18 cellular contexts compared by ENCODE assay signal in genomic region chr15:93973287-93973686, GRCh38.
"Had no signal": no experiment of that assay in that cellular context is flagged by ENCODE, and none has a peak within 500 bp of the region (broad histone marks: within the 10 kb centered on the region; RNA-seq: fewer than 3 reads in every experiment).

No MANE protein-coding gene starts in this region.

- H3K36me3 Mint-ChIP-seq: activated naive CD4-positive, alpha-beta T cell treated with anti-CD3 and anti-CD28 coated beads, Interleukin-2, amount 50 U/mL, for 24 hours; memory B cell; naive thymus-derived CD8-positive, alpha-beta T cell had no signal

- DNase-seq: activated CD4-positive, alpha-beta T cell treated with anti-CD3 and anti-CD28 coated beads, Interleukin-2, amount 50 U/mL, for 4 hours; activated CD4-positive, CD25-positive, alpha-beta regulatory T cell treated with anti-CD3 and anti-CD28 coated beads, Interleukin-2, amount 50 U/mL, for 72 hours; activated gamma-delta T cell; cerebellar nuclear complex; effector CD4-positive, alpha-beta T cell; hypothalamus; left lung; naive thymus-derived CD8-positive, alpha-beta T cell; nucleus accumbens; retina; upper lobe of right lung had no signal

- H3K27ac ChIP-seq: adrenal gland, breast epithelium, left lung, skin epidermis, upper lobe of right lung had no signal

- H3K9me3 Mint-ChIP-seq: activated naive CD4-positive, alpha-beta T cell treated with anti-CD3 and anti-CD28 coated beads, Interleukin-2, amount 50 U/mL, for 24 hours; memory B cell; naive thymus-derived CD8-positive, alpha-beta T cell; stimulated activated naive CD8-positive, alpha-beta T cell treated with anti-CD3 and anti-CD28 coated beads, Interleukin-15, Interleukin-2, amounts not matched to agents 100 ng/mL and 50 ng/mL, for 24 hours had no signal

- H3K9me3 ChIP-seq: adrenal gland, breast epithelium, left lung, upper lobe of right lung had no signal

- H3K4me3 ChIP-seq: adrenal gland, breast epithelium, left lung, skin epidermis, upper lobe of right lung had no signal

- H3K36me3 ChIP-seq: adrenal gland, breast epithelium, left lung, upper lobe of right lung had no signal

- H3K27me3 ChIP-seq: adrenal gland, breast epithelium, left lung had no signal

- ATAC-seq: esophagus mucosa; left lung; naive thymus-derived CD8-positive, alpha-beta T cell; upper lobe of right lung had no signal

- H3K4me1 ChIP-seq: adrenal gland, breast epithelium, left lung, upper lobe of right lung had no signal

- H3K27ac Mint-ChIP-seq: activated naive CD4-positive, alpha-beta T cell treated with anti-CD3 and anti-CD28 coated beads, Interleukin-2, amount 50 U/mL, for 24 hours; memory B cell; naive thymus-derived CD8-positive, alpha-beta T cell; stimulated activated naive CD8-positive, alpha-beta T cell treated with anti-CD3 and anti-CD28 coated beads, Interleukin-15, Interleukin-2, amounts not matched to agents 100 ng/mL and 50 ng/mL, for 24 hours had no signal
